ENCODE assay signal across 8 cellular contexts in genomic region chr19:17539288-17540117, GRCh38. TPM values are rescaled to one million over a fixed set of nuclear protein-coding genes. Genes with fewer than 3 reads are reported as not detected.
A peak's percentile ranks its signal among the peaks of the same experiment; 100 is the strongest.
DNase-seq lines count a peak whose midpoint lies in the region; ATAC-seq and TF ChIP-seq lines count a peak whose summit lies in the region.

No MANE protein-coding gene starts in this region.

- H2AFZ ChIP-seq in Loucy (ENCODE audit: low read length): no peak overlapping the region

- H4K20me1 ChIP-seq in Loucy (ENCODE audit: insufficient read depth, low read length, poor library complexity, severe bottlenecking): no peaks in the 10 kb centered on the region

- TF ChIP-seq CTCF in AG09309 (IDR thresholded peaks at IDR 0.05; ENCODE audit: control insufficient read depth, insufficient read depth, low read depth, low read length, missing control alignments) (peak; percentile 35), GM20000 (IDR thresholded peaks at IDR 0.05; ENCODE audit: extremely low read depth, missing control alignments) (no peak), Loucy (conservative IDR thresholded peaks at IDR 0.05; ENCODE audit: low read length) (peak; percentile 20; the same call in 1 of the 2 replicates)

- H3F3A ChIP-seq in Loucy (ENCODE audit: low read depth): no peaks in the 10 kb centered on the region

- no peaks in the 10 kb centered on the region for H3K79me2 ChIP-seq in Loucy (ENCODE audit: insufficient read depth, low read length)

- H3K9ac ChIP-seq in Loucy (ENCODE audit: low read depth, low read length, poor library complexity, severe bottlenecking): no peak overlapping the region

- no peaks in the 10 kb centered on the region for H3K36me3 Mint-ChIP-seq in activated T-helper 17 cell treated with anti-CD3 and anti-CD28 coated beads, Interleukin-2, amount 50 U/mL, for 72 hours (ENCODE audit: low read depth)
- no peaks in the 10 kb centered on the region for H3K36me3 Mint-ChIP-seq in naive thymus-derived CD8-positive, alpha-beta T cell

- no peaks in the 10 kb centered on the region for H3K27me3 Mint-ChIP-seq in activated T-helper 17 cell treated with anti-CD3 and anti-CD28 coated beads, Interleukin-2, amount 50 U/mL, for 72 hours
- no peaks in the 10 kb centered on the region for H3K27me3 Mint-ChIP-seq in naive thymus-derived CD8-positive, alpha-beta T cell

- H3K27ac Mint-ChIP-seq in activated T-helper 17 cell treated with anti-CD3 and anti-CD28 coated beads, Interleukin-2, amount 50 U/mL, for 72 hours: no peak overlapping the region
- peak overlapping the region; percentile 37 to 87 (median 72) for H3K27ac Mint-ChIP-seq in naive thymus-derived CD8-positive, alpha-beta T cell

- no peaks in the 10 kb centered on the region for H3K9me3 Mint-ChIP-seq in activated T-helper 17 cell treated with anti-CD3 and anti-CD28 coated beads, Interleukin-2, amount 50 U/mL, for 72 hours
- H3K9me3 Mint-ChIP-seq in naive thymus-derived CD8-positive, alpha-beta T cell: no peaks in the 10 kb centered on the region

- POLR2A ChIA-PET in naive thymus-derived CD8-positive, alpha-beta T cell (lab: Charles Lee): interaction anchor here (0.5 to 5.6 kb wide), 8 partner anchors 9 to 223 kb away, joined by 3 to 52 read pairs (median 4); a partner anchor contains a TSS

- peak; percentile 95 for ATAC-seq in activated T-helper 17 cell treated with anti-CD3 and anti-CD28 coated beads, Interleukin-2, amount 50 U/mL, for 72 hours (replicated peaks)
- ATAC-seq in naive thymus-derived CD8-positive, alpha-beta T cell: peak; percentile 92 to 93

- H3K9me2 ChIP-seq in Loucy (replicated peaks; ENCODE audit: low read depth, low read length): no peaks in the 10 kb centered on the region

- H3K9me3 ChIP-seq in Loucy (ENCODE audit: insufficient read depth, low read depth, low read length): no peaks in the 10 kb centered on the region

- peak; percentile 45 for DNase-seq in AG09309 (ENCODE audit: low read depth)
- DNase-seq in GM20000 (ENCODE audit: low spot score): peak; percentile 95
- peak; percentile 96 for DNase-seq in RPMI8226
- peak; percentile 89 for DNase-seq in fibroblast of peridontal ligament (ENCODE audit: extremely low read depth)
- DNase-seq in naive thymus-derived CD8-positive, alpha-beta T cell: peak; percentile 93 to 99 (median 96)
- peak; percentile 91 to 98 for DNase-seq in stimulated activated CD8-positive, alpha-beta memory T cell treated with anti-CD3 and anti-CD28 coated beads, Interleukin-7, amount 100 ng/mL, for 48 hours (ENCODE audit: extremely low read depth in 1 of 2, low read depth in 1 of 2)

- peak overlapping the region; percentile 61 for H3K4me2 ChIP-seq in Loucy (ENCODE audit: low read depth, low read length, poor library complexity, severe bottlenecking)

- no peaks in the 10 kb centered on the region for H3K27me3 ChIP-seq in Loucy (ENCODE audit: insufficient read depth, low read length, poor library complexity, severe bottlenecking)

- peak overlapping the region; percentile 35 for H3K4me3 ChIP-seq in AG09309 (ENCODE audit: control insufficient read depth, low read depth, low read length)
- peak overlapping the region; percentile 55 for H3K4me3 ChIP-seq in Loucy (ENCODE audit: low read length, poor library complexity, severe bottlenecking)

- no peaks in the 10 kb centered on the region for H3K36me3 ChIP-seq in Loucy (ENCODE audit: insufficient read depth, low read length)

- H3K4me1 Mint-ChIP-seq in activated T-helper 17 cell treated with anti-CD3 and anti-CD28 coated beads, Interleukin-2, amount 50 U/mL, for 72 hours: peaks cover 7% of the 10 kb centered on the region
- H3K4me1 Mint-ChIP-seq in naive thymus-derived CD8-positive, alpha-beta T cell: peaks cover 15 to 29% (median 18%) of the 10 kb centered on the region in 4 donors

- H3K4me3 Mint-ChIP-seq in activated T-helper 17 cell treated with anti-CD3 and anti-CD28 coated beads, Interleukin-2, amount 50 U/mL, for 72 hours: peak overlapping the region; percentile 81
- H3K4me3 Mint-ChIP-seq in naive thymus-derived CD8-positive, alpha-beta T cell: peak overlapping the region; percentile 81 to 94 (median 86)

- no peaks in the 10 kb centered on the region for H3K4me1 ChIP-seq in Loucy (ENCODE audit: insufficient read depth, low read length, poor library complexity, severe bottlenecking)

RNA-seq across cellular contexts. Expression of gene COLGALT1, which starts 15.9 kb away (rescaled TPM):
- total RNA-seq in activated T-helper 17 cell treated with anti-CD3 and anti-CD28 coated beads, Interleukin-2, amount 50 U/mL, for 72 hours: 10 to 100 TPM; 41.1 to 76.5 TPM
- 10 to 100 TPM; 63.8 to 64.6 TPM for total RNA-seq in naive thymus-derived CD8-positive, alpha-beta T cell
- polyA plus RNA-seq in naive thymus-derived CD8-positive, alpha-beta T cell: 10 to 100 TPM; 15.6 to 25.8 (median 17.1) TPM

RNA-seq across cellular contexts. Expression of gene PGLS, which starts 28.1 kb away (rescaled TPM):
- total RNA-seq in activated T-helper 17 cell treated with anti-CD3 and anti-CD28 coated beads, Interleukin-2, amount 50 U/mL, for 72 hours: 10 to 100 TPM; 49.0 to 61.8 TPM
- 10 to 100 TPM; 78.8 to 82.6 TPM for total RNA-seq in naive thymus-derived CD8-positive, alpha-beta T cell
- polyA plus RNA-seq in naive thymus-derived CD8-positive, alpha-beta T cell: 10 to 100 TPM; 68.9 to 73.4 (median 73.0) TPM

Comparison
In these comparisons a context has a peak if more than half of its experiments do, and no peak if none do; other contexts are left out.
1. Peak in every context shown above with its lines: DNase-seq, ATAC-seq and H3K4me3 ChIP-seq.
2. DNase-seq: peak in every context shown above with its lines; median percentile 96 in naive thymus-derived CD8-positive, alpha-beta T cell; 96 in RPMI8226; 95 in GM20000; 94 in stimulated activated CD8-positive, alpha-beta memory T cell treated with anti-CD3 and anti-CD28 coated beads, Interleukin-7, amount 100 ng/mL, for 48 hours; 89 in fibroblast of peridontal ligament; 45 in AG09309.